Comparison of ENCODE assay signal across 16 cellular contexts in genomic region chr5:120152472-120152871, GRCh38.
DNase-seq lines count a peak whose midpoint lies in the region; ATAC-seq and TF ChIP-seq lines count a peak whose summit lies in the region.
"Had no signal": no experiment of that assay in that cellular context is flagged by ENCODE, and none has a peak within 500 bp of the region (broad histone marks: within the 10 kb centered on the region; RNA-seq: fewer than 3 reads in every experiment).

No MANE protein-coding gene starts in this region.

- H3K9me2 ChIP-seq in PC-9 (ENCODE audit: insufficient read depth), result no peaks in the 10 kb centered on the region

- H3K27ac ChIP-seq in PC-9 (peak overlapping the region; percentile 23; the same call in 1 of the 2 replicates), osteoblast (ENCODE audit: low read depth, low read length) (peak overlapping the region; percentile 83), upper lobe of right lung (no peak overlapping the region), coronary artery (no peak overlapping the region)
- H3K27ac ChIP-seq: HL-60, tibial nerve had no signal

- no peaks in the 10 kb centered on the region for H3K9me3 ChIP-seq in PC-9 (ENCODE audit: insufficient read depth, low read depth)
- H3K9me3 ChIP-seq in osteoblast (ENCODE audit: low read depth, low read length), result no peaks in the 10 kb centered on the region
- no peaks in the 10 kb centered on the region for H3K9me3 ChIP-seq in upper lobe of right lung
- H3K9me3 ChIP-seq: tibial nerve had no signal

- DNase-seq in EH (ENCODE audit: low read depth) (peak; percentile 93), PC-9 (no peak), epithelial cell of esophagus (ENCODE audit: low read depth) (peak; percentile 84), osteoblast (ENCODE audit: insufficient read length, low spot score, missing footprints) (peak; percentile 58), upper lobe of right lung (no peak), coronary artery (ENCODE audit: low spot score) (no peak)
- DNase-seq: activated CD4-positive, CD25-positive, alpha-beta regulatory T cell treated with anti-CD3 and anti-CD28 coated beads, Interleukin-2, amount 50 U/mL, for 72 hours; DMS79 treated with DMSO at 0.1 percent for 48 hours; effector memory CD4-positive, alpha-beta T cell; H9; NCI-H2029; SHP77 had no signal

- H3K4me3 ChIP-seq in PC-9 (no peak overlapping the region), epithelial cell of esophagus (ENCODE audit: low read length) (no peak overlapping the region), osteoblast (ENCODE audit: insufficient read depth, low read length) (peak overlapping the region; percentile 4), upper lobe of right lung (no peak overlapping the region), coronary artery (no peak overlapping the region)
- H3K4me3 ChIP-seq: tibial nerve had no signal

- TF ChIP-seq CTCF in PC-9 (conservative IDR thresholded peaks at IDR 0.05) (no peak), epithelial cell of esophagus (IDR thresholded peaks at IDR 0.05; ENCODE audit: insufficient read depth, low read depth, low read length, missing control alignments) (no peak), osteoblast (IDR thresholded peaks at IDR 0.05; ENCODE audit: extremely low read depth, low read depth, low read length) (no peak), upper lobe of right lung (IDR thresholded peaks at IDR 0.05) (no peak), coronary artery (IDR thresholded peaks at IDR 0.05) (no peak)

- BruUV-seq in PC-9 (replicated peaks; lab: Mats Ljungman, UMichigan), result no TSS peak

- no peaks in the 10 kb centered on the region for H4K20me1 ChIP-seq in PC-9 (ENCODE audit: insufficient read depth)
- H4K20me1 ChIP-seq in osteoblast (ENCODE audit: insufficient read depth, low read length), result no peaks in the 10 kb centered on the region

- no peaks in the 10 kb centered on the region for H3K27me3 ChIP-seq in PC-9 (ENCODE audit: insufficient read depth, low read depth)
- H3K27me3 ChIP-seq in osteoblast (ENCODE audit: insufficient read depth, low read length), result no peaks in the 10 kb centered on the region
- H3K27me3 ChIP-seq in upper lobe of right lung, result no peaks in the 10 kb centered on the region
- H3K27me3 ChIP-seq: tibial nerve had no signal

- no peaks in the 10 kb centered on the region for H3K4me1 ChIP-seq in PC-9 (replicated peaks; ENCODE audit: insufficient read depth)
- peaks cover 14% of the 10 kb centered on the region for H3K4me1 ChIP-seq in osteoblast (ENCODE audit: insufficient read depth, low read length)
- H3K4me1 ChIP-seq in upper lobe of right lung, result no peaks in the 10 kb centered on the region
- H3K4me1 ChIP-seq: tibial nerve had no signal

- peak overlapping the region; percentile 19; the same call in 1 of the 2 replicates for H3K4me2 ChIP-seq in PC-9
- H3K4me2 ChIP-seq in osteoblast (ENCODE audit: insufficient read depth, low read length), result peak overlapping the region; percentile 67

- POLR2A ChIA-PET in PC-9 (lab: Charles Lee; ENCODE audit: unreplicated experiment), result no interaction called here

- intact Hi-C loops in PC-9 (cut with micrococcal nuclease; ENCODE audit: unreplicated experiment) (loop anchor here (10.0 kb wide), 1 partner anchor 302 kb away; no protein-coding TSS in a partner anchor), upper lobe of right lung (cut with DNase I) (no loop called here)

- CTCF ChIA-PET in PC-9 (lab: Charles Lee), result no interaction called here

- H3K79me2 ChIP-seq in PC-9 (ENCODE audit: low read depth), result no peaks in the 10 kb centered on the region
- H3K79me2 ChIP-seq in osteoblast (ENCODE audit: insufficient read depth, low read length), result no peaks in the 10 kb centered on the region

- ATAC-seq in HG02970 (IDR thresholded peaks at IDR 0.05; ENCODE audit: low FRiP score, unreplicated experiment) (no peak), upper lobe of right lung (no peak), GM18502 (IDR thresholded peaks at IDR 0.05; ENCODE audit: poor library complexity, unreplicated experiment) (no peak)

- H3K36me3 ChIP-seq in PC-9 (ENCODE audit: low read depth) (no peaks in the 10 kb centered on the region), osteoblast (ENCODE audit: insufficient read depth, low read length) (no peaks in the 10 kb centered on the region), upper lobe of right lung (no peaks in the 10 kb centered on the region)
- H3K36me3 ChIP-seq: tibial nerve had no signal

- peak overlapping the region; percentile 69 for H2AFZ ChIP-seq in PC-9
- peak overlapping the region; percentile 81 for H2AFZ ChIP-seq in osteoblast (ENCODE audit: low read length)

- no peaks in the 10 kb centered on the region for H3F3A ChIP-seq in PC-9 (ENCODE audit: insufficient read depth, low read depth)

Comparison
In these comparisons a context has a peak if more than half of its experiments do, and no peak if none do; other contexts are left out.
1. DNase-seq: peak in EH (single experiment), epithelial cell of esophagus (single experiment) and osteoblast (single experiment); none in PC-9 (0 of 2), upper lobe of right lung (single experiment) and coronary artery (single experiment).
2. H3K27ac ChIP-seq: peak in PC-9 (single experiment) and osteoblast (single experiment); none in upper lobe of right lung (single experiment) and coronary artery (0 of 2).